Comparison of ENCODE assay signal across 10 cellular contexts in genomic region chr9:133954862-133955529, GRCh38. TPM values are rescaled to one million over a fixed set of nuclear protein-coding genes. Genes with fewer than 3 reads are reported as not detected.
DNase-seq lines count a peak whose midpoint lies in the region; ATAC-seq and TF ChIP-seq lines count a peak whose summit lies in the region.
"Had no signal": no experiment of that assay in that cellular context is flagged by ENCODE, and none has a peak within 500 bp of the region (broad histone marks: within the 10 kb centered on the region; RNA-seq: fewer than 3 reads in every experiment).

No MANE protein-coding gene starts in this region.

- no peaks in the 10 kb centered on the region for H3K36me3 ChIP-seq in neural progenitor cell

- peaks cover 21% of the 10 kb centered on the region for H3F3A ChIP-seq in neural progenitor cell (ENCODE audit: low read depth)

- no peaks in the 10 kb centered on the region for H3K27me3 ChIP-seq in neural progenitor cell

- peaks cover 8% of the 10 kb centered on the region for H3K27me3 Mint-ChIP-seq in neural progenitor cell (ENCODE audit: insufficient read depth, low read depth)

- intact Hi-C loops in head of caudate nucleus (cut with DNase I): no loop called here

- no peak overlapping the region for H3K27ac ChIP-seq in neural progenitor cell
- H3K27ac ChIP-seq: PC-9 had no signal

- H3K9me3 ChIP-seq in neural progenitor cell (ENCODE audit: low read depth): no peaks in the 10 kb centered on the region

- no peak for DNase-seq in GM12864 (ENCODE audit: low read depth)
- peak; percentile 25 for DNase-seq in activated naive CD4-positive, alpha-beta T cell treated with anti-CD3 and anti-CD28 coated beads, Interleukin-2, amount 50 U/mL, for 16 hours
- DNase-seq in neural progenitor cell (ENCODE audit: low spot score): no peak
- no peak for DNase-seq in NCI-H187 treated with DMSO at 0.1 percent for 48 hours (lab: John Stamatoyannopoulos, UW)
- DNase-seq in head of caudate nucleus: no peak
- DNase-seq: MM.1S, PC-9 had no signal

- no peaks in the 10 kb centered on the region for H3K9me3 Mint-ChIP-seq in neural progenitor cell

- ATAC-seq in HG03196 (IDR thresholded peaks at IDR 0.05; ENCODE audit: unreplicated experiment) (peak; percentile 30), GM21737 (IDR thresholded peaks at IDR 0.05; ENCODE audit: unreplicated experiment) (no peak), GM19328 (IDR thresholded peaks at IDR 0.05; ENCODE audit: unreplicated experiment) (no peak)

- peaks cover 62% of the 10 kb centered on the region for H3K4me1 Mint-ChIP-seq in neural progenitor cell

- no peak overlapping the region for H2AFZ ChIP-seq in neural progenitor cell (replicated peaks)
- H2AFZ ChIP-seq: PC-9 had no signal

- peak overlapping the region; percentile 58 for H3K4me3 Mint-ChIP-seq in neural progenitor cell

- H3K4me3 ChIP-seq in GM12864 (ENCODE audit: low read depth, low read length): peak overlapping the region; percentile 51
- no peak overlapping the region for H3K4me3 ChIP-seq in neural progenitor cell
- H3K4me3 ChIP-seq: PC-9 had no signal

- peaks cover 78% of the 10 kb centered on the region for H4K20me1 ChIP-seq in neural progenitor cell (ENCODE audit: low read depth)

- no peak for TF ChIP-seq CTCF in GM12864 (IDR thresholded peaks at IDR 0.05; ENCODE audit: low read depth, low read length, missing control alignments)
- TF ChIP-seq CTCF in neural progenitor cell (IDR thresholded peaks at IDR 0.05): no peak

- H3K36me3 Mint-ChIP-seq in neural progenitor cell: no peaks in the 10 kb centered on the region

- H3K9ac ChIP-seq in neural progenitor cell: no peak overlapping the region

- H3K27ac Mint-ChIP-seq in neural progenitor cell: peak overlapping the region; percentile 72

- H3K4me2 ChIP-seq in neural progenitor cell: no peak overlapping the region
- H3K4me2 ChIP-seq: PC-9 had no signal

- H3K79me2 ChIP-seq in neural progenitor cell (ENCODE audit: low read depth): peaks cover 77% of the 10 kb centered on the region

- peaks cover 36% of the 10 kb centered on the region for H3K4me1 ChIP-seq in neural progenitor cell

RNA-seq across cellular contexts. Expression of gene VAV2, which starts 37.1 kb away (rescaled TPM):
- total RNA-seq in neural progenitor cell (ENCODE audit: low replicate concordance): 12.9 and 19.0 TPM in 2 replicates
